10 cellular contexts compared by ENCODE assay signal in the genomic region with DNA sequence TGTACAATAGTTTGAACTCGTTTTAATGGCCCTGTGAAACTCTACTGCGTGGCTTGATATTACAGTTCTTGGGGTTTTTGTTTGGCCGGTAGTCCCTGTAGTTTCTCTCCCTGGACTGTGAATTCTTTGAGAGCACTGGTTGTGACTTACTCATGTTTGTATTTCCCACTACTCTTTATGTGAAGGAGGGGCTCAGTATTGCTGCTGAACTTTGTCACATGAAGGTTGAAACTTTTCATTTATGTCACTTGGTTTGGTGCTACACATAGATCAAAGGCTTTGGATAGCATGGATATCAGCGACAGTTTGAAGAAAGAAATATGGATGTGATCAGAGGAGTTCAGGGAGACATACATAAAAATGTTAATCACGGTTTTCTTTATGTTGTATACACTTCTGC. TPM values are rescaled to one million over a fixed set of nuclear protein-coding genes. Genes with fewer than 3 reads are reported as not detected.
DNase-seq lines count a peak whose midpoint lies in the region; ATAC-seq and TF ChIP-seq lines count a peak whose summit lies in the region.
"Had no signal": no experiment of that assay in that cellular context is flagged by ENCODE, and none has a peak within 500 bp of the region (broad histone marks: within the 10 kb centered on the region; RNA-seq: fewer than 3 reads in every experiment).

No MANE protein-coding gene starts in this region.

- no peak for TF ChIP-seq CTCF in ascending aorta (IDR thresholded peaks at IDR 0.05)
- no peak for TF ChIP-seq CTCF in neural crest cell (conservative IDR thresholded peaks at IDR 0.05)

- H4K20me1 ChIP-seq in BLaER1 treated with 17β-estradiol and CSF1 and Interleukin-3, amounts not matched to agents 10 nM and 100 nM: no peaks in the 10 kb centered on the region

- H3K4me2 ChIP-seq in BLaER1 treated with 17β-estradiol and CSF1 and Interleukin-3, amounts not matched to agents 10 nM and 100 nM: peak overlapping the region; percentile 76 to 95 (median 91); a peak in 18 of 22 replicates

- H3K9ac ChIP-seq in BLaER1 treated with 17β-estradiol and CSF1 and Interleukin-3, amounts not matched to agents 10 nM and 100 nM: no peak overlapping the region
- no peak overlapping the region for H3K9ac ChIP-seq in HUES48 (ENCODE audit: low read depth, low read length)

- peaks cover 8 to 23% (median 16%) of the 10 kb centered on the region in 10 experiments for H3K4me1 ChIP-seq in BLaER1 treated with 17β-estradiol and CSF1 and Interleukin-3, amounts not matched to agents 10 nM and 100 nM
- H3K4me1 ChIP-seq in HUES48 (ENCODE audit: control insufficient read depth, insufficient read depth, low read length): peaks cover 23% of the 10 kb centered on the region
- H3K4me1 ChIP-seq in ascending aorta: peaks cover 4 to 15% of the 10 kb centered on the region in 2 donors

- intact Hi-C loops in ascending aorta (cut with DNase I): loop anchor here (2.0 to 10.0 kb wide), 4 partner anchors 47 to 455 kb away; partner anchors contain the start of genes ATF1, SMAGP and TFCP2

- H3K36me3 Mint-ChIP-seq in neural crest cell (ENCODE audit: low read depth): no peaks in the 10 kb centered on the region

- no peak for ATAC-seq in HG02970 (IDR thresholded peaks at IDR 0.05; ENCODE audit: low FRiP score, unreplicated experiment)

- H3K36me3 ChIP-seq in BLaER1 treated with 17β-estradiol and CSF1 and Interleukin-3, amounts not matched to agents 10 nM and 100 nM: no peaks in the 10 kb centered on the region
- H3K36me3 ChIP-seq in HUES48 (ENCODE audit: control insufficient read depth, insufficient read depth, low read length) (no peaks in the 10 kb centered on the region), ascending aorta (peaks cover 0 to 4% of the 10 kb centered on the region in 2 donors)

- no peaks in the 10 kb centered on the region for H3K9me3 ChIP-seq in BLaER1 treated with 17β-estradiol and CSF1 and Interleukin-3, amounts not matched to agents 10 nM and 100 nM (replicated peaks in 1 of 11)
- H3K9me3 ChIP-seq in HUES48 (ENCODE audit: control insufficient read depth, insufficient read depth, low read length) (no peaks in the 10 kb centered on the region), ascending aorta (no peaks in the 10 kb centered on the region)

- no peak for DNase-seq in ascending aorta (ENCODE audit: low spot score in 2 of 2)
- DNase-seq in neural crest cell (ENCODE audit: low read depth, low spot score): no peak
- DNase-seq in NCI-H748 (lab: John Stamatoyannopoulos, UW; ENCODE audit: unreplicated experiment): no peak
- no peak for DNase-seq in AG20443 (ENCODE audit: low spot score)
- no peak for DNase-seq in DMS153 (lab: John Stamatoyannopoulos, UW)
- DNase-seq: KG1, T1000 had no signal

- H3K4me3 ChIP-seq in BLaER1 treated with 17β-estradiol and CSF1 and Interleukin-3, amounts not matched to agents 10 nM and 100 nM: no peak overlapping the region
- H3K4me3 ChIP-seq in HUES48 (ENCODE audit: low read depth, low read length) (peak overlapping the region; percentile 69), ascending aorta (peak overlapping the region in 1 of 2 donors; percentile 98)

- peak overlapping the region; percentile 79 for H3K4me3 Mint-ChIP-seq in neural crest cell

- H3K27me3 ChIP-seq in BLaER1 treated with 17β-estradiol and CSF1 and Interleukin-3, amounts not matched to agents 10 nM and 100 nM: peaks cover 0 to 10% (median 7%) of the 10 kb centered on the region in 11 experiments; a peak in 11 of 22 replicates
- H3K27me3 ChIP-seq in HUES48 (ENCODE audit: control insufficient read depth, insufficient read depth, low read length): no peaks in the 10 kb centered on the region
- no peaks in the 10 kb centered on the region for H3K27me3 ChIP-seq in ascending aorta

- no peak overlapping the region for H3K27ac Mint-ChIP-seq in neural crest cell (ENCODE audit: unreplicated experiment)

- H3K27me3 Mint-ChIP-seq in neural crest cell (ENCODE audit: low read depth): no peaks in the 10 kb centered on the region

- H3K4me1 Mint-ChIP-seq in neural crest cell: peaks cover 17% of the 10 kb centered on the region

- no peaks in the 10 kb centered on the region for H3K9me3 Mint-ChIP-seq in neural crest cell

- H3K27ac ChIP-seq in BLaER1 treated with 17β-estradiol and CSF1 and Interleukin-3, amounts not matched to agents 10 nM and 100 nM: no peak overlapping the region
- H3K27ac ChIP-seq in HUES48 (ENCODE audit: low read depth, low read length): peak overlapping the region; percentile 95
- H3K27ac ChIP-seq in ascending aorta: peak overlapping the region; percentile 99

RNA-seq across cellular contexts. Expression of gene POU6F1, which starts 1.5 kb away (rescaled TPM):
- total RNA-seq in ascending aorta (24.7 TPM), neural crest cell (7.7 and 9.3 TPM in 2 replicates)

RNA-seq across cellular contexts. Expression of gene DAZAP2, which starts 19.3 kb away (rescaled TPM):
- total RNA-seq in ascending aorta (212 TPM), neural crest cell (70.0 and 80.4 TPM in 2 replicates)

RNA-seq across cellular contexts. Expression of gene TFCP2, which starts 46.4 kb away (rescaled TPM):
- total RNA-seq in ascending aorta: 3.0 TPM
- total RNA-seq in neural crest cell: 28.5 and 28.8 TPM in 2 replicates

RNA-seq across cellular contexts. Expression of gene SMAGP, which starts 50.9 kb away (rescaled TPM):
- 27.4 TPM for total RNA-seq in ascending aorta
- 0.82 and 1.6 TPM in 2 replicates for total RNA-seq in neural crest cell

Comparison
In these comparisons a context has a peak if more than half of its experiments do, and no peak if none do; other contexts are left out.
1. H3K27ac ChIP-seq: peak in HUES48 (single experiment) and ascending aorta (2 of 2); none in BLaER1 treated with 17β-estradiol and CSF1 and Interleukin-3, amounts not matched to agents 10 nM and 100 nM (0 of 11).